1 cellular context compared by ENCODE assay signal in the genomic region with DNA sequence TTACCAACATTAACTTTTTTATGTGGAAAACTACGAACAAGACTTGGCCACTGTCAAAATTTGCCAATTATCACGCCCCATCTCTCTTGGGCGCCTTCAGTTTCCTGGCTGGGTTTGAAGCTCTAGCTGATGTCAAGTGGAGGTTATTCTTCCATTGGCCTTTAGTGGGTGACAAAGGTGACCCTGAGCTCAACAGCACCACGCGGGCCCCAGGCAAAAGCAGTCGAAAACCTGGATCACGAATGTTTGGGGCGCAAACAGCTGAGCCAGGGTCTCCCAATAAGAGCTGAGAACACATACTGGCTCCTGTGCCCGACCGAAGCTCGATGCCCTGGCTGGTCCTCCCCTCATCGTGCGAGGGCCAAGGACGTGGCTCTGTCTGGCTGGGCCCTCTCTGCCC.
TF ChIP-seq lines count a peak whose summit lies in the region.

No MANE protein-coding gene starts in this region.

TF ChIP-seq in K562, 482 proteins besides CTCF, POLR2A, EP300 and RAD21:
- no peak for TF ChIP-seq NBN (IDR thresholded peaks at IDR 0.05; ENCODE audit: low read depth)
- peak; percentile 93 for TF ChIP-seq ZBTB17 (CRISPR knock-in tag; IDR thresholded peaks at IDR 0.05)
- TF ChIP-seq, protein P1, sequence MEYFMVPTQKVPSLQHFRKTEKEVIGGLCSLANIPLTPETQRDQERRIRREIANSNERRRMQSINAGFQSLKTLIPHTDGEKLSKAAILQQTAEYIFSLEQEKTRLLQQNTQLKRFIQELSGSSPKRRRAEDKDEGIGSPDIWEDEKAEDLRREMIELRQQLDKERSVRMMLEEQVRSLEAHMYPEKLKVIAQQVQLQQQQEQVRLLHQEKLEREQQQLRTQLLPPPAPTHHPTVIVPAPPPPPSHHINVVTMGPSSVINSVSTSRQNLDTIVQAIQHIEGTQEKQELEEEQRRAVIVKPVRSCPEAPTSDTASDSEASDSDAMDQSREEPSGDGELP (CRISPR knock-in tag; IDR thresholded peaks at IDR 0.05; ENCODE audit: borderline replicate concordance), result peak; percentile 21; the same call in 1 of the 2 replicates
- TF ChIP-seq, protein P2, sequence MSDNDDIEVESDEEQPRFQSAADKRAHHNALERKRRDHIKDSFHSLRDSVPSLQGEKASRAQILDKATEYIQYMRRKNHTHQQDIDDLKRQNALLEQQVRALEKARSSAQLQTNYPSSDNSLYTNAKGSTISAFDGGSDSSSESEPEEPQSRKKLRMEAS (CRISPR knock-in tag; IDR thresholded peaks at IDR 0.05), result peak; percentile 17; the same call in 1 of the 2 replicates
- TF ChIP-seq, protein P3, sequence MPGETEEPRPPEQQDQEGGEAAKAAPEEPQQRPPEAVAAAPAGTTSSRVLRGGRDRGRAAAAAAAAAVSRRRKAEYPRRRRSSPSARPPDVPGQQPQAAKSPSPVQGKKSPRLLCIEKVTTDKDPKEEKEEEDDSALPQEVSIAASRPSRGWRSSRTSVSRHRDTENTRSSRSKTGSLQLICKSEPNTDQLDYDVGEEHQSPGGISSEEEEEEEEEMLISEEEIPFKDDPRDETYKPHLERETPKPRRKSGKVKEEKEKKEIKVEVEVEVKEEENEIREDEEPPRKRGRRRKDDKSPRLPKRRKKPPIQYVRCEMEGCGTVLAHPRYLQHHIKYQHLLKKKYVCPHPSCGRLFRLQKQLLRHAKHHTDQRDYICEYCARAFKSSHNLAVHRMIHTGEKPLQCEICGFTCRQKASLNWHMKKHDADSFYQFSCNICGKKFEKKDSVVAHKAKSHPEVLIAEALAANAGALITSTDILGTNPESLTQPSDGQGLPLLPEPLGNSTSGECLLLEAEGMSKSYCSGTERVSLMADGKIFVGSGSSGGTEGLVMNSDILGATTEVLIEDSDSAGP (CRISPR knock-in tag; IDR thresholded peaks at IDR 0.05), result no peak
